ENCODE assay signal across 7 cellular contexts in genomic region chr21:10427255-10427654, GRCh38.
DNase-seq lines count a peak whose midpoint lies in the region; ATAC-seq, FAIRE-seq and TF ChIP-seq lines count a peak whose summit lies in the region.
"Not testable (repeated sequence)": the region's sequence is repeated elsewhere in the genome, so short reads cannot be mapped to it uniquely, and the experiment has no call there.

No MANE protein-coding gene starts in this region.

- not testable (repeated sequence) for H2AFZ ChIP-seq in HepG2 (ENCODE audit: low read length)

- ATAC-seq in central memory CD8-positive, alpha-beta T cell (replicated peaks; ENCODE audit: extremely low read depth, poor library complexity, severe bottlenecking), result peak; percentile 5
- peak; percentile 24 for ATAC-seq in HepG2
- ATAC-seq in thoracic aorta (ENCODE audit: insufficient number of reproducible peaks, low FRiP score, low read depth), result peak; percentile 14

- intact Hi-C loops in HepG2 (cut with micrococcal nuclease; ENCODE audit: unreplicated experiment), result not testable (repeated sequence)

- H3K4me1 Mint-ChIP-seq in central memory CD8-positive, alpha-beta T cell; osteocyte (ENCODE audit: unreplicated experiment): not testable (repeated sequence)

- DNase-seq in GM10248 (ENCODE audit: extremely low spot score), result peak; percentile 46
- DNase-seq in central memory CD8-positive, alpha-beta T cell (ENCODE audit: low spot score in 2 of 2); HepG2 (ENCODE audit: low spot score); thoracic aorta (ENCODE audit: low spot score): not testable (repeated sequence)
- peak; percentile 9 for DNase-seq in germinal center (ENCODE audit: low spot score)
- peak; percentile 89 for DNase-seq in osteocyte (ENCODE audit: extremely low spot score, unreplicated experiment)

- not testable (repeated sequence) for H3K27me3 Mint-ChIP-seq in central memory CD8-positive, alpha-beta T cell; osteocyte (ENCODE audit: unreplicated experiment)

- in situ Hi-C loops in HepG2 (cut with HindIII; ENCODE audit: extremely low pct_ligation_motif_present, low pct_unique_long_range_greater_than_20kb), result not testable (repeated sequence)

- 0 out of 2 replicates have a peak overlapping the region, but pooled peaks have one; percentile 0 for H3K4me3 ChIP-seq in HUES64 (ENCODE audit: low read length)
- H3K4me3 ChIP-seq in HepG2 (replicated peaks in 1 of 3; ENCODE audit: insufficient read depth in 1 of 3, low read depth in 2 of 3, low read length in 3 of 3); thoracic aorta: not testable (repeated sequence)

- not testable (repeated sequence) for H3K4me3 Mint-ChIP-seq in central memory CD8-positive, alpha-beta T cell; osteocyte (ENCODE audit: unreplicated experiment)

- H3K4me2 ChIP-seq in HepG2 (ENCODE audit: low read depth, low read length), result not testable (repeated sequence)

- BruUV-seq in HepG2 (replicated peaks; lab: Mats Ljungman, UMichigan), result not testable (repeated sequence)

- H3K27me3 ChIP-seq in HUES64 (ENCODE audit: insufficient read depth, low read length); HepG2 (ENCODE audit: control insufficient read depth in 1 of 2, insufficient read depth in 2 of 2, low read length in 2 of 2); thoracic aorta (replicated peaks; ENCODE audit: insufficient read depth): not testable (repeated sequence)

- not testable (repeated sequence) for FAIRE-seq in HepG2 (lab: Jason Lieb, UNC)

- H3K27ac ChIP-seq in HUES64 (ENCODE audit: low read depth, low read length); HepG2 (ENCODE audit: extremely low read length, insufficient read depth, low read length); thoracic aorta: not testable (repeated sequence)

- H3K9me3 Mint-ChIP-seq in central memory CD8-positive, alpha-beta T cell; osteocyte (ENCODE audit: unreplicated experiment): not testable (repeated sequence)

- not testable (repeated sequence) for TF ChIP-seq EP300 in HepG2 (IDR thresholded peaks at IDR 0.05; ENCODE audit: low read depth in 2 of 2, low read length in 2 of 2); HepG2 (CRISPR knock-in tag; IDR thresholded peaks at IDR 0.05; ENCODE audit: borderline replicate concordance)

- not testable (repeated sequence) for H3K36me3 Mint-ChIP-seq in central memory CD8-positive, alpha-beta T cell (ENCODE audit: insufficient read depth); osteocyte (ENCODE audit: unreplicated experiment)

- not testable (repeated sequence) for H3K9ac ChIP-seq in HUES64 (ENCODE audit: low read depth, low read length); HepG2 (ENCODE audit: insufficient read depth, low read depth, low read length)

- POLR2A ChIA-PET in GM10248 (lab: Yijun Ruan, JAX); HepG2 (lab: Yijun Ruan, JAX): not testable (repeated sequence)

- not testable (repeated sequence) for H3K27ac Mint-ChIP-seq in central memory CD8-positive, alpha-beta T cell (ENCODE audit: low read depth); osteocyte (ENCODE audit: unreplicated experiment)

- H3K36me3 ChIP-seq in HUES64 (ENCODE audit: insufficient read depth, low read length); HepG2 (replicated peaks in 1 of 2; ENCODE audit: control insufficient read depth in 1 of 2, insufficient read depth in 2 of 2, low read length in 2 of 2); thoracic aorta: not testable (repeated sequence)

- not testable (repeated sequence) for TF ChIP-seq POLR2A in HepG2 (IDR thresholded peaks at IDR 0.05; ENCODE audit: insufficient read depth in 1 of 2, low read depth in 2 of 2, low read length in 2 of 2)

- 79% methylated on average over 7 of the region's 7 CpGs for WGBS in HUES64
- WGBS in HepG2 (ENCODE audit: low lambda C conversion rate), result 15% methylated on average over 7 of the region's 7 CpGs

- not testable (repeated sequence) for H3K79me2 ChIP-seq in HepG2 (ENCODE audit: insufficient read depth, low read length)

- H4K20me1 ChIP-seq in HepG2 (ENCODE audit: insufficient read depth, low read length), result not testable (repeated sequence)

- TF ChIP-seq RAD21 in HepG2 (CRISPR knock-in tag; IDR thresholded peaks at IDR 0.05), result not testable (repeated sequence)

- peaks cover 96% of the 10 kb centered on the region for H3K9me3 ChIP-seq in HUES64 (ENCODE audit: insufficient read depth, low read depth, low read length)
- H3K9me3 ChIP-seq in HepG2 (ENCODE audit: low read length), result peaks cover 98% of the 10 kb centered on the region
- peaks cover 11% of the 10 kb centered on the region for H3K9me3 ChIP-seq in thoracic aorta

- CTCF ChIA-PET in GM10248 (lab: Yijun Ruan, JAX); HepG2 (lab: Yijun Ruan, JAX; ENCODE audit: low intra/inter-chr PET ratio, low total read pairs): not testable (repeated sequence)

- H3K4me1 ChIP-seq in HUES64 (ENCODE audit: insufficient read depth, low read length); HepG2 (ENCODE audit: insufficient read depth, low read length); thoracic aorta (ENCODE audit: control insufficient read depth in 1 of 2, low read depth in 2 of 2): not testable (repeated sequence)

- TF ChIP-seq CTCF in GM10248 (IDR thresholded peaks at IDR 0.05; ENCODE audit: control extremely low read depth, extremely low read depth, low read depth, missing control alignments); HepG2 (CRISPR knock-in tag; IDR thresholded peaks at IDR 0.05); osteocyte (IDR thresholded peaks at IDR 0.05); thoracic aorta (IDR thresholded peaks at IDR 0.05): not testable (repeated sequence)

TF ChIP-seq in HepG2, 621 proteins besides CTCF, POLR2A, EP300 and RAD21:
- TF ChIP-seq NONO (IDR thresholded peaks at IDR 0.05), result 0 out of 2 replicates have a peak, but pooled peaks have one; percentile 36
- not testable (repeated sequence) for TF ChIP-seq NONO (CRISPR knock-in tag; conservative IDR thresholded peaks at IDR 0.05)
